2 cellular contexts compared by ENCODE assay signal in genomic region chr3:32492684-32493436, GRCh38.
TF ChIP-seq lines count a peak whose summit lies in the region.

No MANE protein-coding gene starts in this region.

TF ChIP-seq in GM12878, 131 proteins besides CTCF, POLR2A, EP300 and RAD21:
- no peak for TF ChIP-seq SREBF2 (IDR thresholded peaks at IDR 0.05; ENCODE audit: low read length)
- TF ChIP-seq BACH1 (IDR thresholded peaks at IDR 0.05; ENCODE audit: borderline replicate concordance), result no peak
- TF ChIP-seq, protein P1, sequence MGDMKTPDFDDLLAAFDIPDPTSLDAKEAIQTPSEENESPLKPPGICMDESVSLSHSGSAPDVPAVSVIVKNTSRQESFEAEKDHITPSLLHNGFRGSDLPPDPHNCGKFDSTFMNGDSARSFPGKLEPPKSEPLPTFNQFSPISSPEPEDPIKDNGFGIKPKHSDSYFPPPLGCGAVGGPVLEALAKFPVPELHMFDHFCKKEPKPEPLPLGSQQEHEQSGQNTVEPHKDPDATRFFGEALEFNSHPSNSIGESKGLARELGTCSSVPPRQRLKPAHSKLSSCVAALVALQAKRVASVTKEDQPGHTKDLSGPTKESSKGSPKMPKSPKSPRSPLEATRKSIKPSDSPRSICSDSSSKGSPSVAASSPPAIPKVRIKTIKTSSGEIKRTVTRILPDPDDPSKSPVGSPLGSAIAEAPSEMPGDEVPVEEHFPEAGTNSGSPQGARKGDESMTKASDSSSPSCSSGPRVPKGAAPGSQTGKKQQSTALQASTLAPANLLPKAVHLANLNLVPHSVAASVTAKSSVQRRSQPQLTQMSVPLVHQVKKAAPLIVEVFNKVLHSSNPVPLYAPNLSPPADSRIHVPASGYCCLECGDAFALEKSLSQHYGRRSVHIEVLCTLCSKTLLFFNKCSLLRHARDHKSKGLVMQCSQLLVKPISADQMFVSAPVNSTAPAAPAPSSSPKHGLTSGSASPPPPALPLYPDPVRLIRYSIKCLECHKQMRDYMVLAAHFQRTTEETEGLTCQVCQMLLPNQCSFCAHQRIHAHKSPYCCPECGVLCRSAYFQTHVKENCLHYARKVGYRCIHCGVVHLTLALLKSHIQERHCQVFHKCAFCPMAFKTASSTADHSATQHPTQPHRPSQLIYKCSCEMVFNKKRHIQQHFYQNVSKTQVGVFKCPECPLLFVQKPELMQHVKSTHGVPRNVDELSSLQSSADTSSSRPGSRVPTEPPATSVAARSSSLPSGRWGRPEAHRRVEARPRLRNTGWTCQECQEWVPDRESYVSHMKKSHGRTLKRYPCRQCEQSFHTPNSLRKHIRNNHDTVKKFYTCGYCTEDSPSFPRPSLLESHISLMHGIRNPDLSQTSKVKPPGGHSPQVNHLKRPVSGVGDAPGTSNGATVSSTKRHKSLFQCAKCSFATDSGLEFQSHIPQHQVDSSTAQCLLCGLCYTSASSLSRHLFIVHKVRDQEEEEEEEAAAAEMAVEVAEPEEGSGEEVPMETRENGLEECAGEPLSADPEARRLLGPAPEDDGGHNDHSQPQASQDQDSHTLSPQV (IDR thresholded peaks at IDR 0.05), result no peak
- TF ChIP-seq ZNF24 (IDR thresholded peaks at IDR 0.05), result no peak
- TF ChIP-seq MTA2 (IDR thresholded peaks at IDR 0.05; ENCODE audit: low read depth), result no peak
- no peak for TF ChIP-seq RBBP5 (conservative IDR thresholded peaks at IDR 0.05)
- no peak for TF ChIP-seq HCFC1 (IDR thresholded peaks at IDR 0.05; ENCODE audit: low read length)
- TF ChIP-seq DPF2 (IDR thresholded peaks at IDR 0.05), result no peak
- no peak for TF ChIP-seq SUZ12 (IDR thresholded peaks at IDR 0.05; ENCODE audit: unreplicated experiment)
- no peak for TF ChIP-seq CREM (IDR thresholded peaks at IDR 0.05; ENCODE audit: low read depth)
- TF ChIP-seq, protein P2, sequence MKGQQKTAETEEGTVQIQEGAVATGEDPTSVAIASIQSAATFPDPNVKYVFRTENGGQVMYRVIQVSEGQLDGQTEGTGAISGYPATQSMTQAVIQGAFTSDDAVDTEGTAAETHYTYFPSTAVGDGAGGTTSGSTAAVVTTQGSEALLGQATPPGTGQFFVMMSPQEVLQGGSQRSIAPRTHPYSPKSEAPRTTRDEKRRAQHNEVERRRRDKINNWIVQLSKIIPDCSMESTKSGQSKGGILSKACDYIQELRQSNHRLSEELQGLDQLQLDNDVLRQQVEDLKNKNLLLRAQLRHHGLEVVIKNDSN (IDR thresholded peaks at IDR 0.05; ENCODE audit: borderline replicate concordance, extremely low read length, insufficient read depth, low read depth, low read length), result no peak
- no peak for TF ChIP-seq PAX5 (IDR thresholded peaks at IDR 0.05; ENCODE audit: borderline replicate concordance, low read depth, low read length)
- no peak for TF ChIP-seq RELA (IDR thresholded peaks at IDR 0.05; ENCODE audit: borderline replicate concordance, partially characterized antibody)

TF ChIP-seq in WTC11, 78 proteins besides CTCF, POLR2A, EP300 and RAD21:
- TF ChIP-seq ZBTB43 (CRISPR knock-in tag; IDR thresholded peaks at IDR 0.05) (no peak), FOXJ3 (CRISPR knock-in tag; IDR thresholded peaks at IDR 0.05; ENCODE audit: borderline replicate concordance) (no peak), HMGA2 (CRISPR knock-in tag; IDR thresholded peaks at IDR 0.05) (no peak), NFE2L1 (CRISPR knock-in tag; IDR thresholded peaks at IDR 0.05) (no peak), ZNF396 (CRISPR knock-in tag; IDR thresholded peaks at IDR 0.05; ENCODE audit: borderline replicate concordance) (no peak), ZNF317 (CRISPR knock-in tag; IDR thresholded peaks at IDR 0.05; ENCODE audit: borderline replicate concordance, low read depth) (no peak), IRF2 (CRISPR knock-in tag; IDR thresholded peaks at IDR 0.05; ENCODE audit: borderline replicate concordance, low read depth) (no peak), HMGXB4 (CRISPR knock-in tag; IDR thresholded peaks at IDR 0.05) (no peak), NFATC4 (CRISPR knock-in tag; IDR thresholded peaks at IDR 0.05) (no peak), NR2C2 (CRISPR knock-in tag; IDR thresholded peaks at IDR 0.05) (no peak), JUN (CRISPR knock-in tag; IDR thresholded peaks at IDR 0.05) (no peak), ESRRA (CRISPR knock-in tag; IDR thresholded peaks at IDR 0.05; ENCODE audit: borderline replicate concordance) (no peak)
- TF ChIP-seq, protein P3, sequence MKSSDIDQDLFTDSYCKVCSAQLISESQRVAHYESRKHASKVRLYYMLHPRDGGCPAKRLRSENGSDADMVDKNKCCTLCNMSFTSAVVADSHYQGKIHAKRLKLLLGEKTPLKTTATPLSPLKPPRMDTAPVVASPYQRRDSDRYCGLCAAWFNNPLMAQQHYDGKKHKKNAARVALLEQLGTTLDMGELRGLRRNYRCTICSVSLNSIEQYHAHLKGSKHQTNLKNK (CRISPR knock-in tag; IDR thresholded peaks at IDR 0.05), result no peak
- TF ChIP-seq, protein P4, sequence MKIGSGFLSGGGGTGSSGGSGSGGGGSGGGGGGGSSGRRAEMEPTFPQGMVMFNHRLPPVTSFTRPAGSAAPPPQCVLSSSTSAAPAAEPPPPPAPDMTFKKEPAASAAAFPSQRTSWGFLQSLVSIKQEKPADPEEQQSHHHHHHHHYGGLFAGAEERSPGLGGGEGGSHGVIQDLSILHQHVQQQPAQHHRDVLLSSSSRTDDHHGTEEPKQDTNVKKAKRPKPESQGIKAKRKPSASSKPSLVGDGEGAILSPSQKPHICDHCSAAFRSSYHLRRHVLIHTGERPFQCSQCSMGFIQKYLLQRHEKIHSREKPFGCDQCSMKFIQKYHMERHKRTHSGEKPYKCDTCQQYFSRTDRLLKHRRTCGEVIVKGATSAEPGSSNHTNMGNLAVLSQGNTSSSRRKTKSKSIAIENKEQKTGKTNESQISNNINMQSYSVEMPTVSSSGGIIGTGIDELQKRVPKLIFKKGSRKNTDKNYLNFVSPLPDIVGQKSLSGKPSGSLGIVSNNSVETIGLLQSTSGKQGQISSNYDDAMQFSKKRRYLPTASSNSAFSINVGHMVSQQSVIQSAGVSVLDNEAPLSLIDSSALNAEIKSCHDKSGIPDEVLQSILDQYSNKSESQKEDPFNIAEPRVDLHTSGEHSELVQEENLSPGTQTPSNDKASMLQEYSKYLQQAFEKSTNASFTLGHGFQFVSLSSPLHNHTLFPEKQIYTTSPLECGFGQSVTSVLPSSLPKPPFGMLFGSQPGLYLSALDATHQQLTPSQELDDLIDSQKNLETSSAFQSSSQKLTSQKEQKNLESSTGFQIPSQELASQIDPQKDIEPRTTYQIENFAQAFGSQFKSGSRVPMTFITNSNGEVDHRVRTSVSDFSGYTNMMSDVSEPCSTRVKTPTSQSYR (CRISPR knock-in tag; IDR thresholded peaks at IDR 0.05), result no peak
TF ChIP-seq in WTC11: peak in this region for 0.
